ENCODE assay signal across 8 cellular contexts in the genomic region with DNA sequence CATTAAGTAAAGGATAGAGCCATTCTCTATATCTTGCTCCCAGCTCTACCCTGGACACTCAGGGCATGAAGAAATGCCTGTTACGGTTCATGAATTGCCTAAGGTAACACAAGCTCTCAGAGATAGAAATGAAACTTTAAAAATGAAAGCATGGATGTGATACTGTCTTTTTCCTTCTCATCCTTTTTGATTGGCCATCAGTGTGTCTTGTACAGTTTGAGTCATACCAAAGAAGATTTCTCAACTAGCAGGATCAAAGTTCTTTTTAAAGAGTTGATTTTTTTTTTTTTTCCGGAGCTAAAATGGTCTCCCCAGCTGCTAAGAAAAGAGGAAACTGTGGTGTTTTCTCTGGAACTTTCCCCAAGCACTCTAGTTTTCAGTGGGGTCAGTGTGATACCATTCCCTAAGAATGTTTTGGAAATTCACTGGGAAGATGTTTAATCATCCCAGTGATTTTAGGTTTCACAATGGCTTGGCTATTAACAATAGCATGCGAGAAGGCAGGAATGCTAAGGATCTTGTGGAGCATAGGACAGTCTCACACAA.
DNase-seq lines count a peak whose midpoint lies in the region; ATAC-seq and TF ChIP-seq lines count a peak whose summit lies in the region.

No MANE protein-coding gene starts in this region.

- H3K36me3 ChIP-seq in spleen: no peaks in the 10 kb centered on the region

- TF ChIP-seq POLR2A in spleen (IDR thresholded peaks at IDR 0.05): no peak

- 52 to 56% (median 54%) methylated on average over 3 of the region's 3 CpGs for WGBS in spleen, 5 donors

- no peaks in the 10 kb centered on the region for H3K27me3 ChIP-seq in spleen (replicated peaks in 1 of 7)

- intact Hi-C loops in left cardiac atrium (cut with DNase I) (no loop called here), spleen (cut with DNase I; ENCODE audit: low total_unique reads) (no loop called here)

- ATAC-seq in left cardiac atrium: peak; percentile 59 to 87
- ATAC-seq in HG03469 (IDR thresholded peaks at IDR 0.05; ENCODE audit: unreplicated experiment): no peak

- H3K4me1 ChIP-seq in spleen: peaks cover 0 to 7% (median 0%) of the 10 kb centered on the region in 6 donors

- no peaks in the 10 kb centered on the region for H3K9me3 ChIP-seq in spleen

- peak overlapping the region in 2 of 8 donors; percentile 1 to 20 for H3K27ac ChIP-seq in spleen

- H3K4me3 ChIP-seq in WI38 (ENCODE audit: low read depth, low read length): peak overlapping the region; percentile 19; the same call in 1 of the 2 replicates
- peak overlapping the region; percentile 22 for H3K4me3 ChIP-seq in skeletal muscle cell (ENCODE audit: low read depth, low read length)
- no peak overlapping the region for H3K4me3 ChIP-seq in spleen

- peak; percentile 89 for DNase-seq in GM04503 (ENCODE audit: low read depth)
- DNase-seq in left cardiac atrium: no peak
- DNase-seq in skeletal muscle cell (ENCODE audit: low read depth): peak; percentile 66
- no peak for DNase-seq in spleen
- no peak for DNase-seq in activated CD4-positive, alpha-beta T cell treated with anti-CD3 and anti-CD28 coated beads for 1 hour
- no peak for DNase-seq in dermis blood vessel endothelial cell

- TF ChIP-seq CTCF in WI38 (IDR thresholded peaks at IDR 0.05; ENCODE audit: low read depth, low read length) (no peak), spleen (IDR thresholded peaks at IDR 0.05 in 8 of 11, conservative IDR thresholded peaks at IDR 0.05 in 3 of 11) (no peak)

Comparison
In these comparisons a context has a peak if more than half of its experiments do, and no peak if none do; other contexts are left out.
1. DNase-seq: peak in GM04503 (single experiment) and skeletal muscle cell (single experiment); none in left cardiac atrium (single experiment), spleen (single experiment), activated CD4-positive, alpha-beta T cell treated with anti-CD3 and anti-CD28 coated beads for 1 hour (single experiment) and dermis blood vessel endothelial cell (single experiment).
2. H3K4me3 ChIP-seq: peak in WI38 (single experiment) and skeletal muscle cell (single experiment); none in spleen (0 of 8).